Comparison of ENCODE assay signal across 11 cellular contexts in genomic region chr5:64690104-64690416, GRCh38. TPM values are rescaled to one million over a fixed set of nuclear protein-coding genes. Genes with fewer than 3 reads are reported as not detected.
A peak's percentile ranks its signal among the peaks of the same experiment; 100 is the strongest.
DNase-seq lines count a peak whose midpoint lies in the region; ATAC-seq and TF ChIP-seq lines count a peak whose summit lies in the region.
"Had no signal": no experiment of that assay in that cellular context is flagged by ENCODE, and none has a peak within 500 bp of the region (broad histone marks: within the 10 kb centered on the region; RNA-seq: fewer than 3 reads in every experiment).

No MANE protein-coding gene starts in this region.

- H3K36me3 Mint-ChIP-seq in activated CD8-positive, alpha-beta memory T cell treated with anti-CD3 and anti-CD28 coated beads, Interleukin-2, amount 10 ng/mL, durations not matched to agents 7 days and 5 days: no peaks in the 10 kb centered on the region
- no peaks in the 10 kb centered on the region for H3K36me3 Mint-ChIP-seq in activated T-helper 17 cell treated with anti-CD3 and anti-CD28 coated beads, Interleukin-2, amount 50 U/mL, for 72 hours (ENCODE audit: low read depth)

- H3K27ac ChIP-seq in hepatocyte (no peak overlapping the region), smooth muscle cell (ENCODE audit: low read depth) (no peak overlapping the region)

- 2% methylated on average over 9 of the region's 9 CpGs for WGBS in hepatocyte (ENCODE audit: low lambda C conversion rate, missing lambda C conversion rate)
- WGBS in smooth muscle cell (ENCODE audit: low lambda C conversion rate): 3% methylated on average over 9 of the region's 9 CpGs

- CTCF ChIA-PET in activated CD8-positive, alpha-beta memory T cell treated with anti-CD3 and anti-CD28 coated beads, Interleukin-2, amount 10 ng/mL, durations not matched to agents 7 days and 5 days (lab: Charles Lee): no interaction called here

- no peaks in the 10 kb centered on the region for H3K9me3 ChIP-seq in hepatocyte (ENCODE audit: low read depth)
- no peaks in the 10 kb centered on the region for H3K9me3 ChIP-seq in smooth muscle cell (replicated peaks; ENCODE audit: low read depth)

- H3K4me2 ChIP-seq in hepatocyte: peak overlapping the region; percentile 99
- peak overlapping the region; percentile 96 for H3K4me2 ChIP-seq in smooth muscle cell

- H3K27me3 ChIP-seq in hepatocyte (peaks cover 51% of the 10 kb centered on the region), smooth muscle cell (ENCODE audit: low read depth) (peaks cover 35% of the 10 kb centered on the region)

- H4K20me1 ChIP-seq in hepatocyte (ENCODE audit: insufficient read depth, poor library complexity, severe bottlenecking) (no peaks in the 10 kb centered on the region), smooth muscle cell (ENCODE audit: low read depth) (no peaks in the 10 kb centered on the region)

- no peaks in the 10 kb centered on the region for H3K36me3 ChIP-seq in hepatocyte (replicated peaks; ENCODE audit: insufficient read depth, low read depth)
- no peaks in the 10 kb centered on the region for H3K36me3 ChIP-seq in smooth muscle cell (ENCODE audit: low read depth)

- H2AFZ ChIP-seq in hepatocyte: peak overlapping the region; percentile 79
- peak overlapping the region; percentile 64 for H2AFZ ChIP-seq in smooth muscle cell (ENCODE audit: low read depth)

- peaks cover 9% of the 10 kb centered on the region for H3K4me1 ChIP-seq in hepatocyte (ENCODE audit: insufficient read depth)
- peaks cover 12% of the 10 kb centered on the region for H3K4me1 ChIP-seq in smooth muscle cell (ENCODE audit: low read depth)

- no peaks in the 10 kb centered on the region for H3K9me3 Mint-ChIP-seq in activated CD8-positive, alpha-beta memory T cell treated with anti-CD3 and anti-CD28 coated beads, Interleukin-2, amount 10 ng/mL, durations not matched to agents 7 days and 5 days (ENCODE audit: low read depth)
- no peaks in the 10 kb centered on the region for H3K9me3 Mint-ChIP-seq in activated T-helper 17 cell treated with anti-CD3 and anti-CD28 coated beads, Interleukin-2, amount 50 U/mL, for 72 hours

- H3K4me3 Mint-ChIP-seq in activated CD8-positive, alpha-beta memory T cell treated with anti-CD3 and anti-CD28 coated beads, Interleukin-2, amount 10 ng/mL, durations not matched to agents 7 days and 5 days: peak overlapping the region; percentile 16
- peak overlapping the region; percentile 61 for H3K4me3 Mint-ChIP-seq in activated T-helper 17 cell treated with anti-CD3 and anti-CD28 coated beads, Interleukin-2, amount 50 U/mL, for 72 hours

- peaks cover 5% of the 10 kb centered on the region for H3K4me1 Mint-ChIP-seq in activated CD8-positive, alpha-beta memory T cell treated with anti-CD3 and anti-CD28 coated beads, Interleukin-2, amount 10 ng/mL, durations not matched to agents 7 days and 5 days
- H3K4me1 Mint-ChIP-seq in activated T-helper 17 cell treated with anti-CD3 and anti-CD28 coated beads, Interleukin-2, amount 50 U/mL, for 72 hours: peaks cover 5% of the 10 kb centered on the region

- TF ChIP-seq CTCF in hepatocyte (IDR thresholded peaks at IDR 0.05; ENCODE audit: poor library complexity) (no peak), smooth muscle cell (IDR thresholded peaks at IDR 0.05; ENCODE audit: borderline replicate concordance, insufficient read depth, poor library complexity, severe bottlenecking) (no peak)

- no peak for DNase-seq in activated CD8-positive, alpha-beta memory T cell treated with anti-CD3 and anti-CD28 coated beads, Interleukin-2, amount 10 ng/mL, durations not matched to agents 7 days and 5 days
- no peak for DNase-seq in activated CD8-positive, alpha-beta memory T cell treated with anti-CD3 and anti-CD28 coated beads for 24 hours
- DNase-seq in hepatocyte (ENCODE audit: low spot score) (no peak), smooth muscle cell (lab: John Stamatoyannopoulos, UW; ENCODE audit: unreplicated experiment) (no peak), Ammon's horn (ENCODE audit: low spot score) (no peak), G401 (ENCODE audit: low spot score) (no peak)
- DNase-seq: activated effector memory CD4-positive, alpha-beta T cell treated with anti-CD3 and anti-CD28 coated beads, Interleukin-2, amount 50 U/mL, for 16 hours; NCI-H187 treated with DMSO at 0.1 percent for 48 hours had no signal

- H3K4me3 ChIP-seq in hepatocyte (peak overlapping the region; percentile 31), smooth muscle cell (peak overlapping the region; percentile 56)

- no peak overlapping the region for H3K27ac Mint-ChIP-seq in activated CD8-positive, alpha-beta memory T cell treated with anti-CD3 and anti-CD28 coated beads, Interleukin-2, amount 10 ng/mL, durations not matched to agents 7 days and 5 days
- H3K27ac Mint-ChIP-seq in activated T-helper 17 cell treated with anti-CD3 and anti-CD28 coated beads, Interleukin-2, amount 50 U/mL, for 72 hours: no peak overlapping the region

- H3K27me3 Mint-ChIP-seq in activated CD8-positive, alpha-beta memory T cell treated with anti-CD3 and anti-CD28 coated beads, Interleukin-2, amount 10 ng/mL, durations not matched to agents 7 days and 5 days: peaks cover 49% of the 10 kb centered on the region
- peaks cover 41% of the 10 kb centered on the region for H3K27me3 Mint-ChIP-seq in activated T-helper 17 cell treated with anti-CD3 and anti-CD28 coated beads, Interleukin-2, amount 50 U/mL, for 72 hours

- H3K9ac ChIP-seq in smooth muscle cell (ENCODE audit: low read depth): no peak overlapping the region

- ATAC-seq in activated CD8-positive, alpha-beta memory T cell treated with anti-CD3 and anti-CD28 coated beads, Interleukin-2, amount 10 ng/mL, durations not matched to agents 7 days and 5 days: no peak
- no peak for ATAC-seq in activated T-helper 17 cell treated with anti-CD3 and anti-CD28 coated beads, Interleukin-2, amount 50 U/mL, for 72 hours (replicated peaks)
- no peak for ATAC-seq in HG03457 (IDR thresholded peaks at IDR 0.05; ENCODE audit: unreplicated experiment)

- no peaks in the 10 kb centered on the region for H3K79me2 ChIP-seq in hepatocyte
- H3K79me2 ChIP-seq in smooth muscle cell (ENCODE audit: low read depth): no peaks in the 10 kb centered on the region

- H3K9me2 ChIP-seq in hepatocyte (replicated peaks; ENCODE audit: insufficient read depth): no peaks in the 10 kb centered on the region

- H3F3A ChIP-seq in smooth muscle cell (ENCODE audit: low read depth): no peaks in the 10 kb centered on the region

- in situ Hi-C loops in G401 (cut with HindIII; ENCODE audit: low sequenced_read_pairs): no loop called here

RNA-seq across cellular contexts. Expression of gene SHISAL2B, which starts 0.2 kb away (rescaled TPM):
- total RNA-seq in activated CD8-positive, alpha-beta memory T cell treated with anti-CD3 and anti-CD28 coated beads, Interleukin-2, amount 10 ng/mL, durations not matched to agents 7 days and 5 days: not detected
- not detected for total RNA-seq in activated T-helper 17 cell treated with anti-CD3 and anti-CD28 coated beads, Interleukin-2, amount 50 U/mL, for 72 hours
- total RNA-seq in hepatocyte (not detected in 2 replicates), smooth muscle cell (not detected in 2 replicates)
- polyA plus RNA-seq in hepatocyte (0.56 TPM in 1 of 2 replicates, not detected in the other), smooth muscle cell (not detected in 2 replicates)
- 4.9 and 5.1 TPM in 2 replicates for total RNA-seq in G401 (2014; rRNA removed; shearing (Covaris generic))
- polyA plus RNA-seq: BJ had no signal
